Comparison of ENCODE assay signal across 1 cellular context in genomic region chr6:112179631-112180030, GRCh38.
TF ChIP-seq lines count a peak whose summit lies in the region.

No MANE protein-coding gene starts in this region.

TF ChIP-seq in SK-N-SH, 30 proteins besides CTCF, POLR2A, EP300 and RAD21 (continued from another document):
- TF ChIP-seq IRF3 (IDR thresholded peaks at IDR 0.05; ENCODE audit: low read depth, low read length): no peak
- TF ChIP-seq MXI1 (IDR thresholded peaks at IDR 0.05; ENCODE audit: low read depth, low read length): no peak
- TF ChIP-seq MAX (IDR thresholded peaks at IDR 0.05; ENCODE audit: low read depth): no peak
- TF ChIP-seq, protein P1, sequence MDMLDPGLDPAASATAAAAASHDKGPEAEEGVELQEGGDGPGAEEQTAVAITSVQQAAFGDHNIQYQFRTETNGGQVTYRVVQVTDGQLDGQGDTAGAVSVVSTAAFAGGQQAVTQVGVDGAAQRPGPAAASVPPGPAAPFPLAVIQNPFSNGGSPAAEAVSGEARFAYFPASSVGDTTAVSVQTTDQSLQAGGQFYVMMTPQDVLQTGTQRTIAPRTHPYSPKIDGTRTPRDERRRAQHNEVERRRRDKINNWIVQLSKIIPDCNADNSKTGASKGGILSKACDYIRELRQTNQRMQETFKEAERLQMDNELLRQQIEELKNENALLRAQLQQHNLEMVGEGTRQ (IDR thresholded peaks at IDR 0.05; ENCODE audit: borderline replicate concordance, low read depth, low read length): no peak
- TF ChIP-seq PBX3 (IDR thresholded peaks at IDR 0.05): no peak
